ENCODE assay signal across 8 cellular contexts in the genomic region with DNA sequence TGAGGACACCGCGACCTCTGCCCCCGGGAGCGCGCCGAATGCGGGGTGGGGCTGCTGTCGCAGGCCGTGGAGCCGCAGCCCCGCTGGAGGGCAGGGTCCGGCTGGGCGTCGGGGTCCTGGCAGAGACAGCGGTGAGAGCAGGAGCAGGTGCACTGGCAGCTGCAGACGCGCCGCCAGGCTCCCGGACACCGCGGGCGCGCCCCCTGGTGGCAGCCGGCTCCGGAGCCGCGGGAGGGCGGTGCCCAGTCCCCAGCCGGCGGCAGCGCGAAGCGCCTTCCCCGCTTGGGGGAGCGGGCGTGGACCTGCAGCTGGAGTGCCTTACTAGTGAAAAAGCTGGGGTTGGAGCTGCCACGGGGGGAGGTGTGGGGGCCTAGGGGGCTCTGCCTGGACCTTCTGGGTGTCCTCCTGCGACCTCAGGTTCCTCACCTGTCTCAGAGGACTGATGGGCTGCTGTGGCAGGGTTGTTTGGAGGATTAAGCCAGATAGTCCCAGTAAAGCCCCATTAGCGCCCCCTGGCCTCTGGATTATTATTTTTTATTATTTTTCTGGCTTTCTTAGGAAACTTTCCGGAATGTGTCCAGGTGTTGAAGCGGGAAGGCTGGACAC.
DNase-seq lines count a peak whose midpoint lies in the region; ATAC-seq and TF ChIP-seq lines count a peak whose summit lies in the region.
"Not testable (repeated sequence)": the region's sequence is repeated elsewhere in the genome, so short reads cannot be mapped to it uniquely, and the experiment has no call there.

No MANE protein-coding gene starts in this region.

- intact Hi-C loops in PC-3 (cut with micrococcal nuclease) = loop anchor here (1.0 kb wide), 1 partner anchor 128 kb away; no protein-coding TSS in a partner anchor
- intact Hi-C loops in esophagus muscularis mucosa (cut with DNase I) = loop anchor here (2.0 kb wide), 1 partner anchor 127 kb away; no protein-coding TSS in a partner anchor

- not testable (repeated sequence) for H4K20me1 ChIP-seq in PC-3 (ENCODE audit: low read length)

- DNase-seq in COLO829 (ENCODE audit: low spot score) (peak; percentile 10), GM20000 (ENCODE audit: low spot score) (peak; percentile 82), PC-3 (peak; percentile 63), activated T-helper 1 cell treated with Interleukin-2 at 50 U/mL for 16 hours (ENCODE audit: low read depth) (peak; percentile 72), myocyte (ENCODE audit: low read depth) (peak; percentile 69)
- DNase-seq in esophagus muscularis mucosa (ENCODE audit: extremely low spot score) = not testable (repeated sequence)
- peak; percentile 34 to 59 for DNase-seq in stimulated activated CD8-positive, alpha-beta memory T cell treated with anti-CD3 and anti-CD28 coated beads, Interleukin-4, amount 100 ng/mL, for 1 hour (ENCODE audit: low read depth in 2 of 2, low spot score in 1 of 2)

- H3K79me2 ChIP-seq in PC-3 (ENCODE audit: low read length) = not testable (repeated sequence)

- POLR2A ChIA-PET in PC-3 (lab: Charles Lee; ENCODE audit: unreplicated experiment) = not testable (repeated sequence)

- TF ChIP-seq POLR2A in esophagus muscularis mucosa (IDR thresholded peaks at IDR 0.05; ENCODE audit: low read depth) = not testable (repeated sequence)

- H3K4me2 ChIP-seq in PC-3 (ENCODE audit: low read length) = peak overlapping the region; percentile 88

- TF ChIP-seq EP300 in esophagus muscularis mucosa (IDR thresholded peaks at IDR 0.05) = not testable (repeated sequence)

- not testable (repeated sequence) for H3K27ac ChIP-seq in PC-3 (ENCODE audit: low read length); esophagus muscularis mucosa (replicated peaks in 1 of 4)

- H2AFZ ChIP-seq in PC-3 (ENCODE audit: low read length) = peak overlapping the region; percentile 89; the same call in 1 of the 2 replicates

- TF ChIP-seq CTCF in GM20000 (IDR thresholded peaks at IDR 0.05; ENCODE audit: extremely low read depth, missing control alignments) = peak; percentile 81
- TF ChIP-seq CTCF in PC-3 (conservative IDR thresholded peaks at IDR 0.05; ENCODE audit: low read depth, low read length) = peak; percentile 51
- peak; percentile 64 to 87 (median 73) for TF ChIP-seq CTCF in esophagus muscularis mucosa (IDR thresholded peaks at IDR 0.05)

- not testable (repeated sequence) for H3F3A ChIP-seq in PC-3 (ENCODE audit: low read length, unreplicated experiment)

- H3K9me2 ChIP-seq in PC-3 (replicated peaks; ENCODE audit: low read length) = not testable (repeated sequence)

- not testable (repeated sequence) for H3K4me1 ChIP-seq in PC-3 (ENCODE audit: insufficient read depth, low read length)
- peaks cover 10 to 19% (median 16%) of the 10 kb centered on the region in 4 donors for H3K4me1 ChIP-seq in esophagus muscularis mucosa

- CTCF ChIA-PET in PC-3 (lab: Charles Lee) = not testable (repeated sequence)

- H3K9ac ChIP-seq in PC-3 (ENCODE audit: low read length) = not testable (repeated sequence)

- not testable (repeated sequence) for H3K27me3 ChIP-seq in PC-3 (ENCODE audit: low read length)
- peaks cover 0 to 15% (median 0%) of the 10 kb centered on the region in 4 donors for H3K27me3 ChIP-seq in esophagus muscularis mucosa

- ATAC-seq in HG03521 (IDR thresholded peaks at IDR 0.05; ENCODE audit: unreplicated experiment) (peak; percentile 97), PC-3 (peak; percentile 94)

- H3K9me3 ChIP-seq in PC-3 (ENCODE audit: low read length); esophagus muscularis mucosa: not testable (repeated sequence)

- WGBS in esophagus muscularis mucosa = 8% methylated on average over 3 of the region's 41 CpGs

- H3K36me3 ChIP-seq in PC-3 (ENCODE audit: low read depth, low read length); esophagus muscularis mucosa: not testable (repeated sequence)

- not testable (repeated sequence) for BruUV-seq in PC-3 (replicated peaks; lab: Mats Ljungman, UMichigan)

- H3K4me3 ChIP-seq in PC-3 (ENCODE audit: low read length) (peak overlapping the region; percentile 69), esophagus muscularis mucosa (peak overlapping the region; percentile 44 to 57 (median 50))
